32 cellular contexts compared by ENCODE assay signal in the genomic region with DNA sequence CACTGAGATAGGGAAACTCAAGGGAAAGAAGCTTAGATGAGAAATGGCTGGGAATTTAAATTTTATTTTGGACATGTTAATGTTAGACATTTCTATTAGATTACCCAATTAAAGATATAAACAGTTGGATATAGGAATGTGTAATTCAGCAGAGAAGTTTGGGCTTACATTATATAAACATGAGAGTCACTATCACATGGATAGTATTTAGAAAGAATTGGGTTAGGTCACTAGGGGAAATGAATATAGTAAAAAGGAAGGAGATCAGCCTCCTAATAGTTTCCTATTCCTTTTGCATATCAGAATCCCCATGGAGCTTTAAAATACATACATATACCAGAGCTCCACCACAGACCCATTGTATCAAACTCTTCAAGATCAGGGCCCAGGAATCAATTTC. TPM values are rescaled to one million over a fixed set of nuclear protein-coding genes. Genes with fewer than 3 reads are reported as not detected.
"Had no signal": no experiment of that assay in that cellular context is flagged by ENCODE, and none has a peak within 500 bp of the region (broad histone marks: within the 10 kb centered on the region; RNA-seq: fewer than 3 reads in every experiment).

No MANE protein-coding gene starts in this region.

- H3K4me1 ChIP-seq: Peyer's patch, SJCRH30 had no signal

- H3K9me3 ChIP-seq: Peyer's patch, SJCRH30, SK-N-SH had no signal

- H3K27me3 ChIP-seq: brain microvascular endothelial cell, Peyer's patch, SJCRH30 had no signal

- H3K4me3 ChIP-seq: Peyer's patch, SJCRH30 had no signal

- H3K27ac ChIP-seq: brain microvascular endothelial cell, Peyer's patch, RWPE1, SJCRH30, VCaP had no signal

- H3K36me3 ChIP-seq: brain microvascular endothelial cell, Peyer's patch, SJCRH30 had no signal

- H3K9ac ChIP-seq: SK-N-SH had no signal

- H3K9me2 ChIP-seq: SK-N-SH had no signal

- H3K4me2 ChIP-seq: SK-N-SH had no signal

- DNase-seq: activated CD4-positive, alpha-beta memory T cell treated with anti-CD3 and anti-CD28 coated beads, Interleukin-2, amount 10 ng/mL, durations not matched to agents 7 days and 5 days; activated CD4-positive, alpha-beta T cell treated with anti-CD3 and anti-CD28 coated beads, Interleukin-2, amount 50 U/mL, for 1 hour; activated CD4-positive, CD25-positive, alpha-beta regulatory T cell; activated gamma-delta T cell; activated naive CD4-positive, alpha-beta T cell treated with anti-CD3 and anti-CD28 coated beads for 36 hours; activated T-cell treated with anti-CD3 and anti-CD28 coated beads for 4 hours; activated T-cell treated with anti-CD3 and anti-CD28 coated beads, Interleukin-2, amount 50 U/mL, for 48 hours; amygdala; brain microvascular endothelial cell; NCI-H1048; NCI-H1930; NCI-H2171 treated with DMSO at 0.1 percent for 48 hours; NCI-H226; NCI-H526; NCI-H774; NK-92 treated with Interleukin-12 subunit alpha and Interleukin-12 subunit beta, amount 100 ng/mL, for 24 hours; OCI-M1; Peyer's patch; Right ventricle myocardium superior; SJCRH30; SK-N-SH had no signal

- ATAC-seq: activated T-helper 17 cell treated with anti-CD3 and anti-CD28 coated beads, Interleukin-2, amount 50 U/mL, for 72 hours had no signal

RNA-seq across cellular contexts. Expression of gene CXCL5, which starts 19.6 kb away (rescaled TPM):
- total RNA-seq: activated CD4-positive, alpha-beta memory T cell treated with anti-CD3 and anti-CD28 coated beads, Interleukin-2, amount 10 ng/mL, durations not matched to agents 7 days and 5 days; activated CD4-positive, alpha-beta T cell treated with anti-CD3 and anti-CD28 coated beads for 36 hours; activated CD8-positive, alpha-beta memory T cell treated with anti-CD3 and anti-CD28 coated beads for 36 hours; activated naive CD4-positive, alpha-beta T cell treated with anti-CD3 and anti-CD28 coated beads for 36 hours; activated T-helper 17 cell treated with anti-CD3 and anti-CD28 coated beads, Interleukin-2, amount 50 U/mL, for 72 hours; LHCN-M2; Peyer's patch; SJCRH30; T-helper 2 cell treated with Interferon-gamma antibody and Interleukin-4, amounts not matched to agents 100 ng/mL and 5 ng/mL, for 36 hours had no signal

RNA-seq across cellular contexts. Expression of gene CXCL3, which starts 20.4 kb away (rescaled TPM):
- total RNA-seq: activated CD4-positive, alpha-beta memory T cell treated with anti-CD3 and anti-CD28 coated beads, Interleukin-2, amount 10 ng/mL, durations not matched to agents 7 days and 5 days; activated CD4-positive, alpha-beta T cell treated with anti-CD3 and anti-CD28 coated beads for 36 hours; activated CD8-positive, alpha-beta memory T cell treated with anti-CD3 and anti-CD28 coated beads for 36 hours; activated naive CD4-positive, alpha-beta T cell treated with anti-CD3 and anti-CD28 coated beads for 36 hours; activated T-helper 17 cell treated with anti-CD3 and anti-CD28 coated beads, Interleukin-2, amount 50 U/mL, for 72 hours; T-helper 2 cell treated with Interferon-gamma antibody and Interleukin-4, amounts not matched to agents 100 ng/mL and 5 ng/mL, for 36 hours had no signal
- polyA plus RNA-seq: IgD-negative memory B cell had no signal

RNA-seq across cellular contexts. Expression of gene PPBP, which starts 30.1 kb away (rescaled TPM):
- total RNA-seq: activated CD4-positive, alpha-beta memory T cell treated with anti-CD3 and anti-CD28 coated beads, Interleukin-2, amount 10 ng/mL, durations not matched to agents 7 days and 5 days; activated CD4-positive, alpha-beta T cell treated with anti-CD3 and anti-CD28 coated beads for 36 hours; activated CD8-positive, alpha-beta memory T cell treated with anti-CD3 and anti-CD28 coated beads for 36 hours; activated naive CD4-positive, alpha-beta T cell treated with anti-CD3 and anti-CD28 coated beads for 36 hours; activated T-helper 17 cell treated with anti-CD3 and anti-CD28 coated beads, Interleukin-2, amount 50 U/mL, for 72 hours; astrocyte; LHCN-M2; M059J; NCI-H460; Peyer's patch; SJCRH30; T-helper 2 cell treated with Interferon-gamma antibody and Interleukin-4, amounts not matched to agents 100 ng/mL and 5 ng/mL, for 36 hours had no signal
- polyA plus RNA-seq: SK-N-SH had no signal

RNA-seq across cellular contexts. Expression of gene PF4, which starts 36.3 kb away (rescaled TPM):
- total RNA-seq: activated CD4-positive, alpha-beta memory T cell treated with anti-CD3 and anti-CD28 coated beads, Interleukin-2, amount 10 ng/mL, durations not matched to agents 7 days and 5 days; activated CD4-positive, alpha-beta T cell treated with anti-CD3 and anti-CD28 coated beads for 36 hours; activated CD8-positive, alpha-beta memory T cell treated with anti-CD3 and anti-CD28 coated beads for 36 hours; activated naive CD4-positive, alpha-beta T cell treated with anti-CD3 and anti-CD28 coated beads for 36 hours; activated T-helper 17 cell treated with anti-CD3 and anti-CD28 coated beads, Interleukin-2, amount 50 U/mL, for 72 hours; astrocyte; LHCN-M2; M059J; NCI-H460; Peyer's patch; Right ventricle myocardium superior; SJCRH30; T-helper 2 cell treated with Interferon-gamma antibody and Interleukin-4, amounts not matched to agents 100 ng/mL and 5 ng/mL, for 36 hours had no signal
- polyA plus RNA-seq: SK-N-SH had no signal
